Comparison of ENCODE assay signal across 11 cellular contexts in genomic region chrX:13076176-13076956, GRCh38. TPM values are rescaled to one million over a fixed set of nuclear protein-coding genes. Genes with fewer than 3 reads are reported as not detected.
DNase-seq lines count a peak whose midpoint lies in the region; ATAC-seq and TF ChIP-seq lines count a peak whose summit lies in the region.
"Had no signal": no experiment of that assay in that cellular context is flagged by ENCODE, and none has a peak within 500 bp of the region (broad histone marks: within the 10 kb centered on the region; RNA-seq: fewer than 3 reads in every experiment).

No MANE protein-coding gene starts in this region.

- intact Hi-C loops in natural killer cell (cut with micrococcal nuclease) (no loop called here), sciatic nerve (cut with DNase I) (no loop called here)

- peaks cover 6% of the 10 kb centered on the region for H3K9me3 Mint-ChIP-seq in natural killer cell treated with Interleukin-12 subunit alpha and Interleukin-12 subunit beta and Interleukin-15 and Interleukin-18, amount 100 ng/mL, for 72 hours
- H3K9me3 Mint-ChIP-seq in natural killer cell = no peaks in the 10 kb centered on the region
- H3K9me3 Mint-ChIP-seq in activated naive CD8-positive, alpha-beta T cell (ENCODE audit: low read depth) = no peaks in the 10 kb centered on the region

- H3K27ac Mint-ChIP-seq in natural killer cell treated with Interleukin-12 subunit alpha and Interleukin-12 subunit beta and Interleukin-15 and Interleukin-18, amount 100 ng/mL, for 72 hours = peak overlapping the region; percentile 18 to 77
- H3K27ac Mint-ChIP-seq in natural killer cell = no peak overlapping the region
- peak overlapping the region; percentile 96 for H3K27ac Mint-ChIP-seq in activated naive CD8-positive, alpha-beta T cell

- H3K36me3 Mint-ChIP-seq in natural killer cell treated with Interleukin-12 subunit alpha and Interleukin-12 subunit beta and Interleukin-15 and Interleukin-18, amount 100 ng/mL, for 72 hours = no peaks in the 10 kb centered on the region
- no peaks in the 10 kb centered on the region for H3K36me3 Mint-ChIP-seq in natural killer cell
- H3K36me3 Mint-ChIP-seq in activated naive CD8-positive, alpha-beta T cell = no peaks in the 10 kb centered on the region

- no peak for DNase-seq in natural killer cell treated with Interleukin-12 subunit alpha and Interleukin-12 subunit beta and Interleukin-15 and Interleukin-18, amount 100 ng/mL, for 72 hours (ENCODE audit: low spot score)
- DNase-seq in natural killer cell = no peak
- no peak for DNase-seq in T-helper 9 cell
- no peak for DNase-seq in DMS153 treated with DMSO at 0.1 percent for 48 hours (lab: John Stamatoyannopoulos, UW; ENCODE audit: unreplicated experiment)
- no peak for DNase-seq in sciatic nerve (ENCODE audit: low spot score)
- DNase-seq: activated CD8-positive, alpha-beta memory T cell treated with anti-CD3 and anti-CD28 coated beads for 24 hours; substantia nigra had no signal

- peak; percentile 61 to 88 for ATAC-seq in natural killer cell treated with Interleukin-12 subunit alpha and Interleukin-12 subunit beta and Interleukin-15 and Interleukin-18, amount 100 ng/mL, for 72 hours
- no peak for ATAC-seq in natural killer cell
- ATAC-seq in HG03196 (IDR thresholded peaks at IDR 0.05; ENCODE audit: unreplicated experiment) = peak; percentile 59
- no peak for ATAC-seq in HG03571 (IDR thresholded peaks at IDR 0.05; ENCODE audit: unreplicated experiment)
- no peak for ATAC-seq in sciatic nerve

- TF ChIP-seq CTCF in natural killer cell (IDR thresholded peaks at IDR 0.05) = no peak

- no peak overlapping the region for H3K4me3 Mint-ChIP-seq in natural killer cell treated with Interleukin-12 subunit alpha and Interleukin-12 subunit beta and Interleukin-15 and Interleukin-18, amount 100 ng/mL, for 72 hours
- H3K4me3 Mint-ChIP-seq in natural killer cell = no peak overlapping the region
- H3K4me3 Mint-ChIP-seq in activated naive CD8-positive, alpha-beta T cell = no peak overlapping the region

- H3K27me3 Mint-ChIP-seq in natural killer cell treated with Interleukin-12 subunit alpha and Interleukin-12 subunit beta and Interleukin-15 and Interleukin-18, amount 100 ng/mL, for 72 hours = peaks cover 0 to 24% of the 10 kb centered on the region in 2 donors
- H3K27me3 Mint-ChIP-seq in natural killer cell (ENCODE audit: low read depth in 2 of 2) = peaks cover 0 to 30% of the 10 kb centered on the region in 2 donors
- H3K27me3 Mint-ChIP-seq in activated naive CD8-positive, alpha-beta T cell = no peaks in the 10 kb centered on the region

- peaks cover 30 to 46% of the 10 kb centered on the region in 2 donors for H3K4me1 Mint-ChIP-seq in natural killer cell treated with Interleukin-12 subunit alpha and Interleukin-12 subunit beta and Interleukin-15 and Interleukin-18, amount 100 ng/mL, for 72 hours (ENCODE audit: low read depth in 2 of 2)
- peaks cover 25 to 33% of the 10 kb centered on the region in 2 donors for H3K4me1 Mint-ChIP-seq in natural killer cell
- H3K4me1 Mint-ChIP-seq in activated naive CD8-positive, alpha-beta T cell (ENCODE audit: low read depth) = peaks cover 70% of the 10 kb centered on the region

RNA-seq across cellular contexts. Expression of gene FAM9C, which starts 31.9 kb away (rescaled TPM):
- total RNA-seq in natural killer cell treated with Interleukin-12 subunit alpha and Interleukin-12 subunit beta and Interleukin-15 and Interleukin-18, amount 100 ng/mL, for 72 hours = not detected
- total RNA-seq in natural killer cell (not detected), sciatic nerve (not detected)
- total RNA-seq: kidney epithelial cell had no signal

Comparison
In these comparisons a context has a peak if more than half of its experiments do, and no peak if none do; other contexts are left out.
1. ATAC-seq: peak in natural killer cell treated with Interleukin-12 subunit alpha and Interleukin-12 subunit beta and Interleukin-15 and Interleukin-18, amount 100 ng/mL, for 72 hours (2 of 2) and HG03196 (single experiment); none in natural killer cell (0 of 3), HG03571 (single experiment) and sciatic nerve (single experiment).
2. H3K27ac Mint-ChIP-seq: peak in natural killer cell treated with Interleukin-12 subunit alpha and Interleukin-12 subunit beta and Interleukin-15 and Interleukin-18, amount 100 ng/mL, for 72 hours (2 of 2) and activated naive CD8-positive, alpha-beta T cell (single experiment); none in natural killer cell (0 of 2).